Comparison of ENCODE assay signal across 10 cellular contexts in genomic region chr1:93033785-93034184, GRCh38. TPM values are rescaled to one million over a fixed set of nuclear protein-coding genes. Genes with fewer than 3 reads are reported as not detected.
A peak's percentile ranks its signal among the peaks of the same experiment; 100 is the strongest.
DNase-seq lines count a peak whose midpoint lies in the region; ATAC-seq and TF ChIP-seq lines count a peak whose summit lies in the region.
"Had no signal": no experiment of that assay in that cellular context is flagged by ENCODE, and none has a peak within 500 bp of the region (broad histone marks: within the 10 kb centered on the region; RNA-seq: fewer than 3 reads in every experiment).

No MANE protein-coding gene starts in this region.

- no peaks in the 10 kb centered on the region for H3K79me2 ChIP-seq in PC-3 (ENCODE audit: low read length)

- H3K4me1 ChIP-seq in ascending aorta (no peaks in the 10 kb centered on the region), PC-3 (ENCODE audit: insufficient read depth, low read length) (no peaks in the 10 kb centered on the region)

- POLR2A ChIA-PET in PC-3 (lab: Charles Lee; ENCODE audit: unreplicated experiment) = no interaction called here

- intact Hi-C loops in ascending aorta (cut with DNase I) = no loop called here
- intact Hi-C loops in PC-3 (cut with micrococcal nuclease) = no loop called here

- CTCF ChIA-PET in PC-3 (lab: Charles Lee) = no interaction called here

- BruUV-seq in PC-3 (replicated peaks; lab: Mats Ljungman, UMichigan) = no TSS peak

- H3K4me3 ChIP-seq in fibroblast of villous mesenchyme (ENCODE audit: low read depth, low read length) = no peak overlapping the region
- no peak overlapping the region for H3K4me3 ChIP-seq in ascending aorta
- no peak overlapping the region for H3K4me3 ChIP-seq in PC-3 (ENCODE audit: low read length)
- H3K4me3 ChIP-seq: lung had no signal

- DNase-seq in fibroblast of villous mesenchyme (ENCODE audit: low read depth) (peak; percentile 27), ascending aorta (ENCODE audit: low spot score in 2 of 2) (no peak), PC-3 (no peak)
- DNase-seq in activated CD8-positive, alpha-beta memory T cell treated with anti-CD3 and anti-CD28 coated beads, Interleukin-2, amount 50 U/mL, for 48 hours = no peak
- DNase-seq in activated CD4-positive, alpha-beta T cell treated with anti-CD3 and anti-CD28 coated beads for 48 hours = no peak
- DNase-seq: NCI-H1694 had no signal

- H3K9me3 ChIP-seq in ascending aorta = no peaks in the 10 kb centered on the region
- H3K9me3 ChIP-seq in PC-3 (ENCODE audit: low read length) = no peaks in the 10 kb centered on the region

- H3K27me3 ChIP-seq in ascending aorta = no peaks in the 10 kb centered on the region
- H3K27me3 ChIP-seq in PC-3 (ENCODE audit: low read length) = no peaks in the 10 kb centered on the region

- H3K4me2 ChIP-seq in PC-3 (ENCODE audit: low read length) = no peak overlapping the region

- H3K36me3 ChIP-seq in ascending aorta = no peaks in the 10 kb centered on the region
- H3K36me3 ChIP-seq in PC-3 (ENCODE audit: low read depth, low read length) = no peaks in the 10 kb centered on the region

- no peaks in the 10 kb centered on the region for H4K20me1 ChIP-seq in PC-3 (ENCODE audit: low read length)

- TF ChIP-seq CTCF in fibroblast of villous mesenchyme (IDR thresholded peaks at IDR 0.05; ENCODE audit: insufficient read depth, low read depth, low read length) (no peak), ascending aorta (IDR thresholded peaks at IDR 0.05) (no peak), PC-3 (conservative IDR thresholded peaks at IDR 0.05; ENCODE audit: low read depth, low read length) (no peak)

- ATAC-seq in GM18520 (IDR thresholded peaks at IDR 0.05; ENCODE audit: unreplicated experiment) (peak; percentile 83), GM21619 (IDR thresholded peaks at IDR 0.05; ENCODE audit: unreplicated experiment) (peak; percentile 84), HG03457 (IDR thresholded peaks at IDR 0.05; ENCODE audit: unreplicated experiment) (peak; percentile 88), PC-3 (no peak)

- H3K27ac ChIP-seq in ascending aorta (no peak overlapping the region), PC-3 (ENCODE audit: low read length) (no peak overlapping the region)

- H2AFZ ChIP-seq in PC-3 (ENCODE audit: low read length) = no peak overlapping the region

- H3K9me2 ChIP-seq in PC-3 (replicated peaks; ENCODE audit: low read length) = 0 out of 2 replicates have a peak, but pooled peaks cover 5% of the 10 kb centered on the region

- no peaks in the 10 kb centered on the region for H3F3A ChIP-seq in PC-3 (ENCODE audit: low read length, unreplicated experiment)

- H3K9ac ChIP-seq in PC-3 (ENCODE audit: low read length) = no peak overlapping the region

RNA-seq across cellular contexts. Expression of gene MTF2, which starts 45.3 kb away (rescaled TPM):
- 20.9 and 31.1 TPM in 2 replicates for total RNA-seq in fibroblast of villous mesenchyme
- total RNA-seq in ascending aorta = 2.3 TPM
- total RNA-seq in PC-3 (2014; rRNA removed) = 15.3 and 25.3 TPM in 2 replicates
